ENCODE assay signal across 1 cellular context in the genomic region with DNA sequence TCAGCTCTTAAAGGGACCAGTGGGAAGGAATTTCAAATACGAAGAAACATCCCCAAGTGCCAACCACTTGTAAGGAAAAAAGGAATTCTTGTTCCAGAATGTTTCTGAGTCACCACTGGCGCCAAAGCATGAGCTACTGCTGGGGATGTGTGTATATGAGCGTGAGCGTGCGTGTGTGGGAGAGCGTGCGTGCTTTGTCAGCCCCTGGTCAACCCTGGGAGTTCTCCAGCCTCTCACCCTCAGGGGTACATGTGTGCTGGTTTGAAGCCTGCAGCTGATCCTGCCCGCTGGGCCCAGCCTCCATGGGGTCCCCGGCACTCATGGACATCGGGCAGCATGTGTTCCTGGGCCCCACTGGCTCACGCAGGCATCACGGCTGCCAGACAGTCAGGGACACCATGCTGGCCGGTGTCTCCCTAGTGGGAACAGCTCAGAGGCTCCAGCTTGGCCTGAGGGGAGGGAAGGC.
TF ChIP-seq lines count a peak whose summit lies in the region.

No MANE protein-coding gene starts in this region.

TF ChIP-seq in H1, 55 proteins besides CTCF, POLR2A, EP300 and RAD21 (continued from another document):
- TF ChIP-seq, protein P1, sequence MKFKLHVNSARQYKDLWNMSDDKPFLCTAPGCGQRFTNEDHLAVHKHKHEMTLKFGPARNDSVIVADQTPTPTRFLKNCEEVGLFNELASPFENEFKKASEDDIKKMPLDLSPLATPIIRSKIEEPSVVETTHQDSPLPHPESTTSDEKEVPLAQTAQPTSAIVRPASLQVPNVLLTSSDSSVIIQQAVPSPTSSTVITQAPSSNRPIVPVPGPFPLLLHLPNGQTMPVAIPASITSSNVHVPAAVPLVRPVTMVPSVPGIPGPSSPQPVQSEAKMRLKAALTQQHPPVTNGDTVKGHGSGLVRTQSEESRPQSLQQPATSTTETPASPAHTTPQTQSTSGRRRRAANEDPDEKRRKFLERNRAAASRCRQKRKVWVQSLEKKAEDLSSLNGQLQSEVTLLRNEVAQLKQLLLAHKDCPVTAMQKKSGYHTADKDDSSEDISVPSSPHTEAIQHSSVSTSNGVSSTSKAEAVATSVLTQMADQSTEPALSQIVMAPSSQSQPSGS (IDR thresholded peaks at IDR 0.05; ENCODE audit: low read length), result no peak
- TF ChIP-seq ASH2L (IDR thresholded peaks at IDR 0.05; ENCODE audit: low read length), result no peak
- no peak for TF ChIP-seq SUZ12 (IDR thresholded peaks at IDR 0.05; ENCODE audit: low read length)
- TF ChIP-seq ZNF274 (IDR thresholded peaks at IDR 0.05; ENCODE audit: borderline replicate concordance, extremely low read depth, low read length), result no peak
- TF ChIP-seq HDAC2 (IDR thresholded peaks at IDR 0.05; ENCODE audit: borderline replicate concordance in 1 of 2, low read depth in 2 of 2, low read length in 2 of 2), result no peak
- no peak for TF ChIP-seq KDM5A (IDR thresholded peaks at IDR 0.05; ENCODE audit: low read length)
- TF ChIP-seq FOSL1 (IDR thresholded peaks at IDR 0.05; ENCODE audit: insufficient read depth, low read depth, low read length), result no peak
